8 cellular contexts compared by ENCODE assay signal in the genomic region with DNA sequence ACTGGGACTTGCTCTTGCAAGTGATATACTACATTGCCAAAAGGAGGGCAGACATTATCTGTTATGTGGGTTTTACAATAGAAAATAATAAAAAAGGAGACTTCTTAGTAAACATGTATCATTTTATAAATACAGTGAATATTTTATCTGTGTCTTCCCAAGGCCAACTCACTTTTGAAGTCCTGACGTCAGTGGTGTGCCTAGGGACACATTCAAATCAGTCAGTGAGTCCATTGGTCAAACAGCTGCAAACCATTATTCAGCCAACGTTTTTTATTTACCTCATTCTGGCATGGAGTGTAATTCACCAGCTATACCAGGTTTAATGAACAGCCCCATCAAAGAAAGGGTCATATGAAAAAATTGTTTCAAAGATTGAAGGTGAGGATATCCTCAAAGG.
"Had no signal": no experiment of that assay in that cellular context is flagged by ENCODE, and none has a peak within 500 bp of the region (broad histone marks: within the 10 kb centered on the region; RNA-seq: fewer than 3 reads in every experiment).

No MANE protein-coding gene starts in this region.

- DNase-seq: GM23248, H9, HCEC 1CT, HFFc6, KBM-7 had no signal

- H3K4me2 ChIP-seq: KMS-11 had no signal

- H3K4me3 ChIP-seq: GM23248 had no signal

- H3K27ac ChIP-seq: GM23248, HL-60, KMS-11 had no signal

- H3K9ac ChIP-seq: GM23248, KMS-11 had no signal

- H2AFZ ChIP-seq: GM23248 had no signal

- ATAC-seq: HepG2 had no signal
